16 cellular contexts compared by ENCODE assay signal in genomic region chr6:28750926-28751458, GRCh38.
A peak's percentile ranks its signal among the peaks of the same experiment; 100 is the strongest.
DNase-seq lines count a peak whose midpoint lies in the region; ATAC-seq and TF ChIP-seq lines count a peak whose summit lies in the region.
"Had no signal": no experiment of that assay in that cellular context is flagged by ENCODE, and none has a peak within 500 bp of the region (broad histone marks: within the 10 kb centered on the region; RNA-seq: fewer than 3 reads in every experiment).

No MANE protein-coding gene starts in this region.

- H3K4me1 ChIP-seq in CD8-positive, alpha-beta memory T cell (ENCODE audit: insufficient read depth, low read length), result no peaks in the 10 kb centered on the region
- H3K4me1 ChIP-seq in iPS-15b (ENCODE audit: control insufficient read depth, insufficient read depth, low read length), result no peaks in the 10 kb centered on the region
- H3K4me1 ChIP-seq in psoas muscle, result no peaks in the 10 kb centered on the region
- H3K4me1 ChIP-seq: BLaER1 had no signal

- POLR2A ChIA-PET in CD8-positive, alpha-beta memory T cell (lab: Charles Lee), result no interaction called here

- H3K27me3 Mint-ChIP-seq in CD8-positive, alpha-beta memory T cell, result peaks cover 72 to 73% of the 10 kb centered on the region in 2 donors

- 57 to 74% (median 73%) methylated on average over 1 of the region's 1 CpG for WGBS in psoas muscle, 3 donors

- DNase-seq in CD8-positive, alpha-beta memory T cell, result no peak
- no peak for DNase-seq in NCI-H748 treated with DMSO at 0.1 percent for 48 hours (lab: John Stamatoyannopoulos, UW)
- DNase-seq in psoas muscle, result no peak
- no peak for DNase-seq in globus pallidus (ENCODE audit: low spot score)
- DNase-seq in SIG-M5 (lab: John Stamatoyannopoulos, UW), result no peak
- DNase-seq: Calu3; CD4-positive, alpha-beta T cell; COR-L47; DND-41; H7; HCEC 1CT had no signal

- peaks cover 1 to 3% (median 2%) of the 10 kb centered on the region in 3 donors for H3K36me3 Mint-ChIP-seq in CD8-positive, alpha-beta memory T cell
- H3K36me3 Mint-ChIP-seq: CD14-positive monocyte had no signal

- H3K27ac ChIP-seq in 22Rv1 (peak overlapping the region; percentile 60), VCaP (peak overlapping the region; percentile 76), psoas muscle (no peak overlapping the region)
- peak overlapping the region; percentile 57 for H3K27ac ChIP-seq in CD8-positive, alpha-beta memory T cell (ENCODE audit: low read depth, low read length)
- H3K27ac ChIP-seq: BLaER1 had no signal

- H3K4me3 Mint-ChIP-seq in CD8-positive, alpha-beta memory T cell, result no peak overlapping the region
- H3K4me3 Mint-ChIP-seq: CD14-positive monocyte; CD4-positive, alpha-beta T cell had no signal

- H3K27me3 ChIP-seq in CD8-positive, alpha-beta memory T cell (ENCODE audit: insufficient read depth, low read length, poor library complexity, severe bottlenecking), result peaks cover 3% of the 10 kb centered on the region
- H3K27me3 ChIP-seq in iPS-15b (ENCODE audit: control insufficient read depth, insufficient read depth, low read length) (peaks cover 21% of the 10 kb centered on the region), psoas muscle (ENCODE audit: insufficient read depth in 3 of 3, low read length in 2 of 3) (peaks cover 0 to 12% (median 3%) of the 10 kb centered on the region in 3 donors)
- H3K27me3 ChIP-seq: BLaER1 had no signal

- H3K4me1 Mint-ChIP-seq in CD8-positive, alpha-beta memory T cell, result no peaks in the 10 kb centered on the region
- H3K4me1 Mint-ChIP-seq: CD14-positive monocyte had no signal

- no peak overlapping the region for H3K4me3 ChIP-seq in CD8-positive, alpha-beta memory T cell (ENCODE audit: low read length)
- H3K4me3 ChIP-seq in iPS-15b (ENCODE audit: low read depth, low read length) (peak overlapping the region; percentile 33), psoas muscle (no peak overlapping the region)
- H3K4me3 ChIP-seq: BLaER1 had no signal

- CTCF ChIA-PET in CD8-positive, alpha-beta memory T cell (lab: Charles Lee), result no interaction called here

- no peak for ATAC-seq in psoas muscle

- H3K36me3 ChIP-seq in CD8-positive, alpha-beta memory T cell (ENCODE audit: insufficient read depth, low read length), result no peaks in the 10 kb centered on the region
- H3K36me3 ChIP-seq in iPS-15b (ENCODE audit: control insufficient read depth, insufficient read depth, low read length) (no peaks in the 10 kb centered on the region), psoas muscle (ENCODE audit: insufficient read depth in 1 of 2, low read depth in 1 of 2) (no peaks in the 10 kb centered on the region)
- H3K36me3 ChIP-seq: BLaER1 had no signal

- no peak for TF ChIP-seq CTCF in 22Rv1 (IDR thresholded peaks at IDR 0.05)
- TF ChIP-seq CTCF in VCaP (conservative IDR thresholded peaks at IDR 0.05), result no peak
- no peak for TF ChIP-seq CTCF in psoas muscle (IDR thresholded peaks at IDR 0.05)

- intact Hi-C loops in psoas muscle (cut with DNase I), result no loop called here

- H3K9ac ChIP-seq in iPS-15b (ENCODE audit: low read depth, low read length), result no peak overlapping the region
- H3K9ac ChIP-seq: BLaER1 had no signal

- H3K27ac Mint-ChIP-seq in CD8-positive, alpha-beta memory T cell, result no peak overlapping the region
- H3K27ac Mint-ChIP-seq: CD14-positive monocyte; CD4-positive, alpha-beta T cell had no signal

- H3K9me3 Mint-ChIP-seq in CD8-positive, alpha-beta memory T cell, result peaks cover 15 to 39% (median 25%) of the 10 kb centered on the region in 5 donors

- no peaks in the 10 kb centered on the region for H3K9me3 ChIP-seq in CD8-positive, alpha-beta memory T cell (ENCODE audit: low read length)
- no peaks in the 10 kb centered on the region for H3K9me3 ChIP-seq in iPS-15b (ENCODE audit: control insufficient read depth, insufficient read depth, low read length)
- peaks cover 4% of the 10 kb centered on the region for H3K9me3 ChIP-seq in psoas muscle
